In the genomic region with DNA sequence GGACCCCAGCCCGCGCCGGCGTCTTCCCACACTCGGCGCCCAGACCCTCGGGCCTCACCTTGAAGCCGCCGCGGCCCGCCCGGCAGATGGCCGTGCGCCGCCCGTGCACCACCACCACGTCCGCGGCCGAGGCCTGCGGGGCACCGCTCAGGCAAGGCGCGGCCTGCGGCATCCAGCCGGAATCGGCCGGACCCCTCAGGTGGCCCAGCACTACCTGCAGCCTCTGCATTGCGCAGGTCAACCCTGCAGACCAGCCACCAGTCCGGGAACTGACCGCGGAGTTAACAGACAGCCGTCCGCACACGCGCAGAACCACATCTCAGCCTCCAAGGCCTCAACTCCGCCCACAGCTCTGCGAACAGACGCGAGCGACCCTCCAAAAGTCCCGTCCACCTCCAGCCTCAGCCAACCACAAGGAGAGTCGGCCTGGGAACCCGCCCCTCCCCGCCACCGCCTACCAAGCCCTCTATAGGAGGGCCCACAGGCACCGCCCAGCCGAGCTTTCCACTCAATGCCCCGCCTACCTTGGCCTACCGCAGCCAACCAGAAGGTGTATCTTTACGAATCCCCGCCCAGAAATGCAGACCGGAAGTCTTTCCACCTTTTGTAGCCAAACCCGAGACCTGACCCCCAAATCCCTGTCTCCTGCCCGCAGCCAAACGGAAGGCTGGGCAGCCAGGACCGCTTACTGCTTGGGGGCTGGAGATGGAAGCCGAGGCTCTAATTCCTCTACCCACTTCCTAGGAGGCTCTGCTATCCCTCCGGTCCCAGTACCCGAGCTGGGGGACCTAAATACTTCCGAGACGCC, we compare ENCODE assay signal across 8 cellular contexts. TPM values are rescaled to one million over a fixed set of nuclear protein-coding genes. Genes with fewer than 3 reads are reported as not detected.
A peak's percentile ranks its signal among the peaks of the same experiment; 100 is the strongest.
DNase-seq lines count a peak whose midpoint lies in the region; ATAC-seq lines count a peak whose summit lies in the region.

Gene ACAA1 (minus strand): TSS at position 321 of the 808 bp plus-strand sequence. CDS start 92 bp downstream, at position 229.

- peaks cover 31% of the 10 kb centered on the region in 2 donors for H3K36me3 Mint-ChIP-seq in activated naive CD4-positive, alpha-beta T cell treated with anti-CD3 and anti-CD28 coated beads, Interleukin-2, amount 50 U/mL, for 72 hours

- no peaks in the 10 kb centered on the region for H3K9me3 Mint-ChIP-seq in activated naive CD4-positive, alpha-beta T cell treated with anti-CD3 and anti-CD28 coated beads, Interleukin-2, amount 50 U/mL, for 72 hours

- peak within 1 kb of the TSS; percentile 92 for H3K4me3 ChIP-seq in GM08714 (ENCODE audit: low read length)

- peak; percentile 91 for ATAC-seq in HG02610 (IDR thresholded peaks at IDR 0.05; ENCODE audit: unreplicated experiment)
- ATAC-seq in activated naive CD4-positive, alpha-beta T cell treated with anti-CD3 and anti-CD28 coated beads, Interleukin-2, amount 50 U/mL, for 72 hours, result peak; percentile 91 to 95

- H3K27ac Mint-ChIP-seq in activated naive CD4-positive, alpha-beta T cell treated with anti-CD3 and anti-CD28 coated beads, Interleukin-2, amount 50 U/mL, for 72 hours, result peak within 1 kb of the TSS; percentile 94 to 100

- peak within 1 kb of the TSS; percentile 75 for H3K27ac ChIP-seq in temporal lobe (ENCODE audit: low read depth, low read length)

- peak; percentile 97 for DNase-seq in NCI-H1092 treated with DMSO at 0.1 percent for 48 hours (lab: John Stamatoyannopoulos, UW)
- peak; percentile 97 for DNase-seq in SKM-1 (lab: John Stamatoyannopoulos, UW; ENCODE audit: unreplicated experiment)
- peak; percentile 96 to 98 for DNase-seq in activated naive CD4-positive, alpha-beta T cell treated with anti-CD3 and anti-CD28 coated beads, Interleukin-2, amount 50 U/mL, for 72 hours (ENCODE audit: low spot score in 2 of 2)
- peak; percentile 100 for DNase-seq in globus pallidus (ENCODE audit: low spot score)
- DNase-seq in occipital lobe (lab: John Stamatoyannopoulos, UW), result peak; percentile 99

RNA-seq across cellular contexts. Expression of gene ACAA1, which starts in this region (rescaled TPM):
- 10 to 100 TPM; 73.9 to 83.9 TPM for total RNA-seq in activated naive CD4-positive, alpha-beta T cell treated with anti-CD3 and anti-CD28 coated beads, Interleukin-2, amount 50 U/mL, for 72 hours
- total RNA-seq in occipital lobe, result 26.2 TPM
- total RNA-seq in temporal lobe, result 22.1 TPM

Comparison
In these comparisons a context has a peak if more than half of its experiments do, and no peak if none do; other contexts are left out.
1. Peak in every context shown above with its lines: DNase-seq, ATAC-seq, H3K4me3 ChIP-seq and H3K27ac ChIP-seq.